ENCODE assay signal across 20 cellular contexts in the genomic region with DNA sequence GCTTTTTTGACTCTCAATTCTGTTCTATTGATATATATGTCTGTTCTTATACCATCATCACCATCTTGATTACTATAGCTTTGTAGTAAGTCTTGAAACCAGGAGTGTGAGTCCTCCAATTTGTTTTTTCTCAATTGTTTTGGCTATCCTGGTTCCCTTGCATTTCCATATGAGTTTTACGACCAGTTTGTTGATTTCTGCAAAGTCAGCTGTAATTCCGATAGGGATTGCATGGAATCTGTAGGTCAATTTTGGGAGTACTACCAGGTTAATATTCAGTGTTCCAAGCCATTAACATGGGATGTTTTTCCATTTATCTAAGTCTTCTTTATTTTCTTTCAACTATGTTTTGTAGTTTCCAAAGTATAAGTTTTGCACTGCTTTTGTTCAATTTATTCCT.
"Had no signal": no experiment of that assay in that cellular context is flagged by ENCODE, and none has a peak within 500 bp of the region (broad histone marks: within the 10 kb centered on the region; RNA-seq: fewer than 3 reads in every experiment).

No MANE protein-coding gene starts in this region.

- DNase-seq: Kasumi-1, MV-4-11, NCI-H1048, NCI-H1105, NCI-H1417, NCI-H1436 treated with DMSO at 0.1 percent for 48 hours, NCI-H1694, NCI-H187 treated with DMSO at 0.1 percent for 48 hours, NCI-H2029 treated with DMSO at 0.1 percent for 48 hours, NCI-H2227 treated with DMSO at 0.1 percent for 48 hours, NCI-H524 treated with DMSO at 0.1 percent for 48 hours, NCI-H69, NCI-H774, PC-3, Peyer's patch, SHP77 treated with DMSO at 0.1 percent for 48 hours, SJCRH30 had no signal

- H3K9ac ChIP-seq: KMS-11 had no signal

- H3K4me2 ChIP-seq: KMS-11 had no signal

- H3K27ac ChIP-seq: HL-60, KMS-11, Peyer's patch, SJCRH30 had no signal

- FAIRE-seq: HTR-8/SVneo had no signal

- H3K9me3 ChIP-seq: Peyer's patch, SJCRH30 had no signal

- H3K4me1 ChIP-seq: Peyer's patch had no signal

- H3K36me3 ChIP-seq: Peyer's patch, SJCRH30 had no signal

- H3K4me3 ChIP-seq: Peyer's patch, SJCRH30 had no signal

- H3K27me3 ChIP-seq: Peyer's patch, SJCRH30 had no signal
